In genomic region chr9:79687131-79687447, GRCh38 we compare ENCODE assay signal across 14 cellular contexts.
DNase-seq lines count a peak whose midpoint lies in the region; ATAC-seq and TF ChIP-seq lines count a peak whose summit lies in the region.
"Had no signal": no experiment of that assay in that cellular context is flagged by ENCODE, and none has a peak within 500 bp of the region (broad histone marks: within the 10 kb centered on the region; RNA-seq: fewer than 3 reads in every experiment).

No MANE protein-coding gene starts in this region.

- no peaks in the 10 kb centered on the region for H3K27me3 ChIP-seq in CD4-positive, alpha-beta T cell (ENCODE audit: control insufficient read depth, insufficient read depth, low read length)
- H3K27me3 ChIP-seq in naive thymus-derived CD4-positive, alpha-beta T cell (ENCODE audit: control insufficient read depth in 2 of 2, insufficient read depth in 2 of 2, low read length in 2 of 2): no peaks in the 10 kb centered on the region
- H3K27me3 ChIP-seq in sigmoid colon: no peaks in the 10 kb centered on the region

- H3K36me3 ChIP-seq in naive thymus-derived CD4-positive, alpha-beta T cell (ENCODE audit: control insufficient read depth in 2 of 3, insufficient read depth in 3 of 3, low read length in 3 of 3): no peaks in the 10 kb centered on the region
- no peaks in the 10 kb centered on the region for H3K36me3 ChIP-seq in sigmoid colon
- H3K36me3 ChIP-seq: HAP-1 had no signal

- intact Hi-C loops in CD4-positive, alpha-beta T cell (cut with DNase I, micrococcal nuclease): no loop called here
- intact Hi-C loops in naive thymus-derived CD4-positive, alpha-beta T cell (cut with micrococcal nuclease): loop anchor here in 1 of 2 donors (1.0 to 10.0 kb wide), 2 partner anchors 62 to 116 kb away; partner anchors contain the start of gene TLE4
- intact Hi-C loops in sigmoid colon (cut with DNase I): loop anchor here (5.0 kb wide), 1 partner anchor 115 kb away; the partner anchor contains the start of gene TLE4

- DNase-seq in CD4-positive, alpha-beta T cell: peak in 2 of 10 experiments; percentile 3 to 7
- peak; percentile 42 to 55 for DNase-seq in activated T-cell treated with anti-CD3 and anti-CD28 coated beads, Interleukin-2, amount 50 U/mL, for 72 hours
- peak in 6 of 9 donors; percentile 4 to 44 (median 17) for DNase-seq in naive thymus-derived CD4-positive, alpha-beta T cell
- DNase-seq in NCI-H345 (lab: John Stamatoyannopoulos, UW): no peak
- no peak for DNase-seq in NCI-H524 (lab: John Stamatoyannopoulos, UW)
- no peak for DNase-seq in sigmoid colon
- no peak for DNase-seq in C1 segment of cervical spinal cord (lab: John Stamatoyannopoulos, UW)
- DNase-seq: effector CD8-positive, alpha-beta T cell; NCI-H2081 treated with DMSO at 0.1 percent for 48 hours; nephron progenitor cell; stimulated activated CD4-positive, alpha-beta T cell treated with anti-CD3 and anti-CD28 coated beads, Interleukin-2, amount 100 ng/mL, for 48 hours had no signal

- WGBS in sigmoid colon, 2 donors: 69 to 89% methylated on average over 8 of the region's 8 CpGs

- H3K27ac ChIP-seq in CD4-positive, alpha-beta T cell (ENCODE audit: low read depth, low read length): no peak overlapping the region
- H3K27ac ChIP-seq in naive thymus-derived CD4-positive, alpha-beta T cell (ENCODE audit: low read depth, low read length): no peak overlapping the region
- peak overlapping the region in 1 of 4 donors; percentile 68 for H3K27ac ChIP-seq in sigmoid colon

- H3K4me1 ChIP-seq in naive thymus-derived CD4-positive, alpha-beta T cell (ENCODE audit: control insufficient read depth in 2 of 2, insufficient read depth in 2 of 2, low read length in 2 of 2): peaks cover 6 to 12% of the 10 kb centered on the region in 2 donors
- peaks cover 0 to 35% (median 20%) of the 10 kb centered on the region in 4 donors for H3K4me1 ChIP-seq in sigmoid colon

- peak overlapping the region; percentile 25 for H3K27ac Mint-ChIP-seq in CD4-positive, alpha-beta T cell
- peak overlapping the region; percentile 83 for H3K27ac Mint-ChIP-seq in activated T-cell treated with anti-CD3 and anti-CD28 coated beads, Interleukin-2, amount 50 U/mL, for 72 hours
- H3K27ac Mint-ChIP-seq in naive thymus-derived CD4-positive, alpha-beta T cell: peak overlapping the region in 6 of 9 donors; percentile 24 to 82 (median 34)
- H3K27ac Mint-ChIP-seq: nephron progenitor cell had no signal

- POLR2A ChIA-PET in CD4-positive, alpha-beta T cell (lab: Charles Lee): interaction anchor here (0.8 to 1.0 kb wide), 2 partner anchors 9 to 116 kb away, joined by 3 to 4 read pairs; partner anchors contain the start of gene TLE4
- POLR2A ChIA-PET in naive thymus-derived CD4-positive, alpha-beta T cell (lab: Charles Lee): no interaction called here

- no peaks in the 10 kb centered on the region for H3K9me3 ChIP-seq in CD4-positive, alpha-beta T cell (ENCODE audit: control insufficient read depth, low read length)
- no peaks in the 10 kb centered on the region for H3K9me3 ChIP-seq in naive thymus-derived CD4-positive, alpha-beta T cell (ENCODE audit: control insufficient read depth in 2 of 3, low read length in 3 of 3)
- H3K9me3 ChIP-seq in sigmoid colon: no peaks in the 10 kb centered on the region
- H3K9me3 ChIP-seq: HAP-1 had no signal

- H3K27me3 Mint-ChIP-seq in CD4-positive, alpha-beta T cell: no peaks in the 10 kb centered on the region
- H3K27me3 Mint-ChIP-seq in activated T-cell treated with anti-CD3 and anti-CD28 coated beads, Interleukin-2, amount 50 U/mL, for 72 hours (ENCODE audit: low read depth): no peaks in the 10 kb centered on the region
- H3K27me3 Mint-ChIP-seq in naive thymus-derived CD4-positive, alpha-beta T cell: no peaks in the 10 kb centered on the region

- no peak for TF ChIP-seq EP300 in sigmoid colon (IDR thresholded peaks at IDR 0.05)

- H3K36me3 Mint-ChIP-seq in CD4-positive, alpha-beta T cell (ENCODE audit: low read depth): peaks cover 20% of the 10 kb centered on the region
- H3K36me3 Mint-ChIP-seq in activated T-cell treated with anti-CD3 and anti-CD28 coated beads, Interleukin-2, amount 50 U/mL, for 72 hours (ENCODE audit: insufficient read depth in 2 of 2): peaks cover 0 to 2% of the 10 kb centered on the region in 2 donors
- H3K36me3 Mint-ChIP-seq in naive thymus-derived CD4-positive, alpha-beta T cell: peaks cover 3 to 34% (median 16%) of the 10 kb centered on the region in 5 donors

- no peak for TF ChIP-seq CTCF in CD4-positive, alpha-beta T cell (IDR thresholded peaks at IDR 0.05)
- TF ChIP-seq CTCF in sigmoid colon (IDR thresholded peaks at IDR 0.05): no peak

- peaks cover 86% of the 10 kb centered on the region for H3K4me1 Mint-ChIP-seq in CD4-positive, alpha-beta T cell (ENCODE audit: low read depth)
- H3K4me1 Mint-ChIP-seq in activated T-cell treated with anti-CD3 and anti-CD28 coated beads, Interleukin-2, amount 50 U/mL, for 72 hours (ENCODE audit: low read depth): peaks cover 26% of the 10 kb centered on the region
- H3K4me1 Mint-ChIP-seq in naive thymus-derived CD4-positive, alpha-beta T cell: peaks cover 19 to 93% (median 67%) of the 10 kb centered on the region in 7 donors

- H3K9me3 Mint-ChIP-seq in CD4-positive, alpha-beta T cell: no peaks in the 10 kb centered on the region
- H3K9me3 Mint-ChIP-seq in activated T-cell treated with anti-CD3 and anti-CD28 coated beads, Interleukin-2, amount 50 U/mL, for 72 hours: peaks cover 0 to 1% of the 10 kb centered on the region in 2 donors
- H3K9me3 Mint-ChIP-seq in naive thymus-derived CD4-positive, alpha-beta T cell: peaks cover 0 to 7% (median 0%) of the 10 kb centered on the region in 11 donors
- H3K9me3 Mint-ChIP-seq: nephron progenitor cell had no signal

- H3K4me3 Mint-ChIP-seq in CD4-positive, alpha-beta T cell: no peak overlapping the region
- peak overlapping the region; percentile 61 to 64 for H3K4me3 Mint-ChIP-seq in activated T-cell treated with anti-CD3 and anti-CD28 coated beads, Interleukin-2, amount 50 U/mL, for 72 hours
- H3K4me3 Mint-ChIP-seq in naive thymus-derived CD4-positive, alpha-beta T cell: peak overlapping the region in 7 of 10 donors; percentile 24 to 62 (median 54)
- H3K4me3 Mint-ChIP-seq: nephron progenitor cell had no signal

- no peak overlapping the region for H3K4me3 ChIP-seq in naive thymus-derived CD4-positive, alpha-beta T cell (ENCODE audit: low read length)
- no peak overlapping the region for H3K4me3 ChIP-seq in sigmoid colon
- H3K4me3 ChIP-seq: HAP-1 had no signal

- CTCF ChIA-PET in CD4-positive, alpha-beta T cell (lab: Charles Lee): no interaction called here
- CTCF ChIA-PET in naive thymus-derived CD4-positive, alpha-beta T cell (lab: Charles Lee): no interaction called here

- TF ChIP-seq POLR2A in sigmoid colon (IDR thresholded peaks at IDR 0.05): no peak

- ATAC-seq in CD4-positive, alpha-beta T cell (ENCODE audit: poor library complexity): peak; percentile 82
- peak; percentile 74 for ATAC-seq in HG02610 (IDR thresholded peaks at IDR 0.05; ENCODE audit: unreplicated experiment)
- ATAC-seq in activated T-cell treated with anti-CD3 and anti-CD28 coated beads, Interleukin-2, amount 50 U/mL, for 72 hours (replicated peaks in 1 of 2): peak; percentile 98 to 99
- peak; percentile 89 for ATAC-seq in naive thymus-derived CD4-positive, alpha-beta T cell
- ATAC-seq: Right ventricle myocardium inferior had no signal

Comparison
In these comparisons a context has a peak if more than half of its experiments do, and no peak if none do; other contexts are left out.
1. DNase-seq: peak in activated T-cell treated with anti-CD3 and anti-CD28 coated beads, Interleukin-2, amount 50 U/mL, for 72 hours (2 of 2) and naive thymus-derived CD4-positive, alpha-beta T cell (6 of 9); none in NCI-H345 (single experiment), NCI-H524 (0 of 2), sigmoid colon (single experiment) and C1 segment of cervical spinal cord (0 of 14).
2. H3K27ac Mint-ChIP-seq: peak in every context shown above with its lines; median percentile 83 in activated T-cell treated with anti-CD3 and anti-CD28 coated beads, Interleukin-2, amount 50 U/mL, for 72 hours; 34 in naive thymus-derived CD4-positive, alpha-beta T cell; 25 in CD4-positive, alpha-beta T cell.
3. Peak in every context shown above with its lines, with median percentiles within 50 percentile points of each other: ATAC-seq.